26 cellular contexts compared by ENCODE assay signal in the genomic region with DNA sequence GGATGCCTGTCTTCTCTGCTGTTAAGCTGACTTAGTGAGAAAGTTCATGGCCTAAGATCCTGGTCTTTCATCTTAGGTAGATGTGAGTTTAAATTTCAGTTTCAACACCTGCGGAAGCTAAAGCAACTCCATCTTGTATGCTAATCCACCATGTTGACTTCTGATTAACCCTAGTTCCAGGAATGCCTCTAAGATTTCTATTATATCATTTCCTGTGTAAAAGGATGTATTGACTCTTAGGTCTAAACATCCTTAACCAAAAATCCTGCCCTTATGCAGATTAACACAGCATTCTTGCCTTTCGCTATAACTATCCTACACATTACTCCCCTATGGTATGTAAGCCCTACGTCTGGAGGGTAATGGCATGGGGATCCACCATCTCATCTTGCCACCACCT.
"Had no signal": no experiment of that assay in that cellular context is flagged by ENCODE, and none has a peak within 500 bp of the region (broad histone marks: within the 10 kb centered on the region; RNA-seq: fewer than 3 reads in every experiment).

No MANE protein-coding gene starts in this region.

- H3K27ac Mint-ChIP-seq: activated naive CD8-positive, alpha-beta T cell; effector memory CD8-positive, alpha-beta T cell; immature natural killer cell; nephron progenitor cell; stimulated activated naive CD8-positive, alpha-beta T cell treated with anti-CD3 and anti-CD28 coated beads, Interleukin-15, Interleukin-2, amounts not matched to agents 100 ng/mL and 50 ng/mL, for 24 hours had no signal

- H3K9me3 ChIP-seq: breast epithelium, lower lobe of right lung, mucosa of descending colon, tibial artery had no signal

- H3K4me2 ChIP-seq: hepatocyte had no signal

- H3K4me3 Mint-ChIP-seq: activated naive CD8-positive, alpha-beta T cell; central memory CD8-positive, alpha-beta T cell; effector memory CD8-positive, alpha-beta T cell; immature natural killer cell; nephron progenitor cell; stimulated activated naive CD8-positive, alpha-beta T cell treated with anti-CD3 and anti-CD28 coated beads, Interleukin-15, Interleukin-2, amounts not matched to agents 100 ng/mL and 50 ng/mL, for 24 hours had no signal

- FAIRE-seq: colon, endothelial cell of umbilical vein, frontal cortex had no signal

- H3K4me1 ChIP-seq: breast epithelium, lower lobe of right lung, parathyroid adenoma had no signal

- H3K36me3 ChIP-seq: breast epithelium, lower lobe of right lung, tibial artery had no signal

- DNase-seq: activated CD4-positive, alpha-beta T cell treated with anti-CD3 and anti-CD28 coated beads for 1 hour; amniotic stem cell; dorsolateral prefrontal cortex; effector memory CD8-positive, alpha-beta T cell; glutamatergic neuron; immature natural killer cell; lower lobe of right lung; mesendoderm; mucosa of descending colon; nephron progenitor cell; right cardiac atrium; stimulated activated CD4-positive, alpha-beta T cell treated with anti-CD3 and anti-CD28 coated beads, Interleukin-4, amount 100 ng/mL, for 24 hours; SW 1271; tibial artery had no signal

- H2AFZ ChIP-seq: hepatocyte, parathyroid adenoma had no signal

- H3K27me3 ChIP-seq: breast epithelium, dorsolateral prefrontal cortex, hepatocyte, tibial artery had no signal

- H3K4me3 ChIP-seq: breast epithelium, dorsolateral prefrontal cortex, hepatocyte, lower lobe of right lung, mucosa of descending colon, tibial artery had no signal

- H3K27ac ChIP-seq: breast epithelium, dorsolateral prefrontal cortex, hepatocyte, lower lobe of right lung, parathyroid adenoma, tibial artery, VCaP had no signal

- H3K4me1 Mint-ChIP-seq: central memory CD8-positive, alpha-beta T cell; immature natural killer cell; nephron progenitor cell had no signal

- H3K79me2 ChIP-seq: hepatocyte, parathyroid adenoma had no signal

- H3K9ac ChIP-seq: parathyroid adenoma had no signal

- H3K9me3 Mint-ChIP-seq: central memory CD8-positive, alpha-beta T cell; effector memory CD8-positive, alpha-beta T cell; nephron progenitor cell; stimulated activated naive CD8-positive, alpha-beta T cell treated with anti-CD3 and anti-CD28 coated beads, Interleukin-15, Interleukin-2, amounts not matched to agents 100 ng/mL and 50 ng/mL, for 24 hours had no signal

- H3K36me3 Mint-ChIP-seq: activated naive CD8-positive, alpha-beta T cell; immature natural killer cell had no signal

- ATAC-seq: effector memory CD8-positive, alpha-beta T cell; esophagus mucosa; left lobe of liver; lower lobe of right lung; mucosa of descending colon; right cardiac atrium had no signal
